In genomic region chr22:50626314-50626855, GRCh38 we compare ENCODE assay signal across 11 cellular contexts. TPM values are rescaled to one million over a fixed set of nuclear protein-coding genes. Genes with fewer than 3 reads are reported as not detected.
DNase-seq lines count a peak whose midpoint lies in the region; ATAC-seq, FAIRE-seq and TF ChIP-seq lines count a peak whose summit lies in the region.
"Had no signal": no experiment of that assay in that cellular context is flagged by ENCODE, and none has a peak within 500 bp of the region (broad histone marks: within the 10 kb centered on the region; RNA-seq: fewer than 3 reads in every experiment).

No MANE protein-coding gene starts in this region.

- no peaks in the 10 kb centered on the region for H3K79me2 ChIP-seq in HCT116 (ENCODE audit: insufficient read depth, low read length)
- peaks cover 11% of the 10 kb centered on the region for H3K79me2 ChIP-seq in GM12878 (ENCODE audit: control insufficient read depth, insufficient read depth, low read length)

- no peaks in the 10 kb centered on the region for H3K9me3 ChIP-seq in CD4-positive, alpha-beta T cell (ENCODE audit: control insufficient read depth, low read length)
- no peaks in the 10 kb centered on the region for H3K9me3 ChIP-seq in HCT116 (ENCODE audit: control insufficient read depth in 1 of 2, insufficient read depth in 1 of 2, low read depth in 1 of 2, low read length in 2 of 2)
- H3K9me3 ChIP-seq in GM12878 (replicated peaks; ENCODE audit: control insufficient read depth, insufficient read depth, low read length), result no peaks in the 10 kb centered on the region

- H3K9ac ChIP-seq in HCT116 (ENCODE audit: low read length), result no peak overlapping the region
- no peak overlapping the region for H3K9ac ChIP-seq in GM12878 (ENCODE audit: control insufficient read depth, insufficient read depth, low read length)

- no peaks in the 10 kb centered on the region for H3K27me3 Mint-ChIP-seq in CD4-positive, alpha-beta T cell
- no peaks in the 10 kb centered on the region for H3K27me3 Mint-ChIP-seq in nephron progenitor cell (ENCODE audit: low read depth, poor library complexity)

- BruUV-seq in HCT116 (replicated peaks; lab: Mats Ljungman, UMichigan), result no TSS peak
- no TSS peak for BruUV-seq in GM12878 (replicated peaks; lab: Mats Ljungman, UMichigan)

- H3K9me2 ChIP-seq in HCT116 (ENCODE audit: insufficient read depth), result no peaks in the 10 kb centered on the region

- no peak overlapping the region for H3K27ac ChIP-seq in CD4-positive, alpha-beta T cell (ENCODE audit: low read depth, low read length)
- H3K27ac ChIP-seq in HCT116 (ENCODE audit: low read depth, low read length), result no peak overlapping the region; the same call in 1 of the 2 replicates
- H3K27ac ChIP-seq in GM12878 (ENCODE audit: control insufficient read depth, insufficient read depth), result no peak overlapping the region

- H3K36me3 ChIP-seq in HCT116 (ENCODE audit: control insufficient read depth in 1 of 2, insufficient read depth in 2 of 2, low read length in 2 of 2) (no peaks in the 10 kb centered on the region), GM12878 (ENCODE audit: control insufficient read depth in 2 of 2, insufficient read depth in 2 of 2, low read length in 1 of 2) (no peaks in the 10 kb centered on the region; a peak in 2 of 4 replicates)

- H3K9me3 Mint-ChIP-seq in CD4-positive, alpha-beta T cell, result no peaks in the 10 kb centered on the region
- no peaks in the 10 kb centered on the region for H3K9me3 Mint-ChIP-seq in nephron progenitor cell

- H3K27ac Mint-ChIP-seq in CD4-positive, alpha-beta T cell, result peak overlapping the region; percentile 64
- no peak overlapping the region for H3K27ac Mint-ChIP-seq in nephron progenitor cell

- POLR2A ChIA-PET in CD4-positive, alpha-beta T cell (lab: Charles Lee), result no interaction called here
- POLR2A ChIA-PET in HCT116 (lab: Charles Lee), result no interaction called here
- POLR2A ChIA-PET in GM12878 (lab: Charles Lee), result interaction anchor here (2.2 kb wide), 1 partner anchor 44 kb away, joined by 6 read pairs; the partner anchor contains the start of gene CHKB

- no peak overlapping the region for H2AFZ ChIP-seq in HCT116 (ENCODE audit: low read depth, low read length, poor library complexity, severe bottlenecking)
- no peak overlapping the region for H2AFZ ChIP-seq in GM12878 (ENCODE audit: control insufficient read depth, low read depth, low read length)

- DNase-seq in CD4-positive, alpha-beta T cell, result no peak
- DNase-seq in HCT116 (ENCODE audit: low read depth, low spot score), result no peak
- no peak for DNase-seq in GM12878 (ENCODE audit: low read depth, low spot score)
- no peak for DNase-seq in nephron progenitor cell
- no peak for DNase-seq in posterior cingulate gyrus
- no peak for DNase-seq in A172 (ENCODE audit: low spot score)
- no peak for DNase-seq in NCI-H2081 treated with DMSO at 0.1 percent for 48 hours (lab: John Stamatoyannopoulos, UW)
- DNase-seq: NCI-H1105 treated with DMSO at 0.1 percent for 48 hours, NCI-H82, retina had no signal

- H3K4me2 ChIP-seq in HCT116 (ENCODE audit: low read length) (peak overlapping the region; percentile 99), GM12878 (ENCODE audit: control insufficient read depth, insufficient read depth) (peak overlapping the region; percentile 85)

- peak overlapping the region; percentile 76 for H3K4me3 Mint-ChIP-seq in CD4-positive, alpha-beta T cell
- H3K4me3 Mint-ChIP-seq in nephron progenitor cell, result peak overlapping the region; percentile 63

- intact Hi-C loops in CD4-positive, alpha-beta T cell (cut with DNase I, micrococcal nuclease), result no loop called here
- intact Hi-C loops in HCT116 (cut with micrococcal nuclease), result loop anchor here (2.0 kb wide), 1 partner anchor 64 kb away; no protein-coding TSS in a partner anchor
- intact Hi-C loops in GM12878 (cut with micrococcal nuclease; ENCODE audit: unreplicated experiment), result no loop called here
- intact Hi-C loops in posterior cingulate gyrus (cut with DNase I), result loop anchor here (5.0 kb wide), 1 partner anchor 71 kb away; no protein-coding TSS in a partner anchor

- H3K4me3 ChIP-seq in HCT116 (replicated peaks in 1 of 2; ENCODE audit: low read depth in 1 of 2, low read length in 2 of 2) (0 out of 4 replicates have a peak overlapping the region, but pooled peaks of 1 of the 2 experiments have one; percentile 88), GM12878 (peak overlapping the region; percentile 95; the same call in 1 of the 2 replicates)

- no peaks in the 10 kb centered on the region for H3K27me3 ChIP-seq in CD4-positive, alpha-beta T cell (ENCODE audit: control insufficient read depth, insufficient read depth, low read length)
- H3K27me3 ChIP-seq in HCT116 (ENCODE audit: insufficient read depth, low read length), result peaks cover 6% of the 10 kb centered on the region; the same call in 1 of the 2 replicates
- H3K27me3 ChIP-seq in GM12878 (replicated peaks in 1 of 2; ENCODE audit: control insufficient read depth in 2 of 2, insufficient read depth in 2 of 2, low read length in 1 of 2), result no peaks in the 10 kb centered on the region

- peaks cover 41% of the 10 kb centered on the region for H3K4me1 Mint-ChIP-seq in CD4-positive, alpha-beta T cell (ENCODE audit: low read depth)
- H3K4me1 Mint-ChIP-seq in nephron progenitor cell, result peaks cover 56% of the 10 kb centered on the region

- SMC1A ChIA-PET in GM12878 (lab: Charles Lee; ENCODE audit: uncharacterized antibody, unreplicated experiment), result interaction anchor here (0.6 kb wide), 1 partner anchor 60 kb away, joined by 3 read pairs; no protein-coding TSS in a partner anchor

- CTCF ChIA-PET in CD4-positive, alpha-beta T cell (lab: Charles Lee), result interaction anchor here (2.7 kb wide), 1 partner anchor 101 kb away, joined by 9 read pairs; the partner anchor contains the start of gene SCO2
- CTCF ChIA-PET in HCT116 (lab: Charles Lee), result interaction anchor here (0.9 to 1.2 kb wide), 2 partner anchors 64 to 68 kb away, joined by 3 read pairs; no protein-coding TSS in a partner anchor
- CTCF ChIA-PET in GM12878 (lab: Yijun Ruan, JAX), result no interaction called here

- ATAC-seq in CD4-positive, alpha-beta T cell (ENCODE audit: poor library complexity), result no peak
- ATAC-seq in HCT116 (no peak), GM12878 (no peak), HG03108 (IDR thresholded peaks at IDR 0.05; ENCODE audit: unreplicated experiment) (no peak)

- peaks cover 28% of the 10 kb centered on the region for H3K36me3 Mint-ChIP-seq in CD4-positive, alpha-beta T cell (ENCODE audit: low read depth)
- no peaks in the 10 kb centered on the region for H3K36me3 Mint-ChIP-seq in nephron progenitor cell (ENCODE audit: low read depth)

- RAD21 ChIA-PET in HCT116 (lab: Charles Lee; ENCODE audit: low non-redundant PET in 1 of 2, low total read pairs in 2 of 2, uncharacterized antibody in 2 of 2, unreplicated experiment in 2 of 2) (interaction anchor here in 1 of 2 experiments (0.6 kb wide), 1 partner anchor 105 kb away, joined by 7 read pairs; no protein-coding TSS in a partner anchor), GM12878 (lab: Charles Lee; ENCODE audit: unreplicated experiment) (interaction anchor here (0.8 kb wide), 1 partner anchor 119 kb away, joined by 3 read pairs; the partner anchor contains the start of genes LMF2 and NCAPH2)

- in situ Hi-C loops in GM12878 (cut with MboI), result no loop called here

- FAIRE-seq in GM12878 (lab: Jason Lieb, UNC), result no peak

- TF ChIP-seq RAD21 in HCT116 (IDR thresholded peaks at IDR 0.05; ENCODE audit: low read depth), result no peak
- TF ChIP-seq RAD21 in GM12878 (IDR thresholded peaks at IDR 0.05; ENCODE audit: insufficient read depth, low read depth, low read length), result no peak

- TF ChIP-seq POLR2A in HCT116 (IDR thresholded peaks at IDR 0.05; ENCODE audit: borderline replicate concordance, extremely low read depth, insufficient read depth, insufficient read length) (no peak), GM12878 (IDR thresholded peaks at IDR 0.05; ENCODE audit: low read depth, low read length) (no peak)

- TF ChIP-seq CTCF in CD4-positive, alpha-beta T cell (IDR thresholded peaks at IDR 0.05), result no peak
- TF ChIP-seq CTCF in HCT116 (IDR thresholded peaks at IDR 0.05 in 2 of 3, conservative IDR thresholded peaks at IDR 0.05 in 1 of 3; ENCODE audit: borderline replicate concordance in 1 of 3, insufficient read depth in 1 of 3, low read depth in 2 of 3, low read length in 2 of 3), result no peak
- TF ChIP-seq CTCF in GM12878 (IDR thresholded peaks at IDR 0.05 in 2 of 3, conservative IDR thresholded peaks at IDR 0.05 in 1 of 3; ENCODE audit: control insufficient read depth in 2 of 3, extremely low read depth in 1 of 3, insufficient read depth in 1 of 3, low read depth in 3 of 3, low read length in 3 of 3), result no peak
- TF ChIP-seq CTCF in nephron progenitor cell (IDR thresholded peaks at IDR 0.05), result peak; percentile 12

- no peak for TF ChIP-seq EP300 in GM12878 (IDR thresholded peaks at IDR 0.05; ENCODE audit: borderline replicate concordance in 1 of 2, control insufficient read depth in 1 of 2, low read depth in 2 of 2, low read length in 2 of 2)

- H4K20me1 ChIP-seq in HCT116 (ENCODE audit: insufficient read depth) (no peaks in the 10 kb centered on the region), GM12878 (ENCODE audit: control insufficient read depth, insufficient read depth) (no peaks in the 10 kb centered on the region)

- H3K4me1 ChIP-seq in HCT116 (ENCODE audit: control insufficient read depth in 1 of 2, insufficient read depth in 2 of 2, low read length in 2 of 2), result peaks cover 10 to 48% of the 10 kb centered on the region in 2 experiments; a peak in 3 of 4 replicates
- H3K4me1 ChIP-seq in GM12878 (ENCODE audit: control insufficient read depth, insufficient read depth, low read length), result peaks cover 20% of the 10 kb centered on the region

- 88% methylated on average over 12 of the region's 12 CpGs for WGBS in GM12878 (ENCODE audit: insufficient coverage, insufficient replicate concordance, low lambda C conversion rate, missing lambda C conversion rate)

RNA-seq across cellular contexts. Expression of gene ARSA, which starts 1.6 kb away (rescaled TPM):
- 10 to 100 TPM; 52.3 to 54.4 TPM for total RNA-seq in CD4-positive, alpha-beta T cell
- total RNA-seq in HCT116 (2021; ENCODE audit: unreplicated experiment) (16.4 TPM), GM12878 (2014; rRNA removed) (16.7 and 18.9 TPM in 2 replicates), GM12878 (2014; rRNA removed; fragmentation: Illumina TruSeq; extraction: Trizol) (3.2 and 3.7 TPM in 2 replicates), GM12878 (2021) (24.5 and 26.3 TPM in 2 replicates)
- polyA plus RNA-seq in HCT116 (2012), result 8.0 and 10.3 TPM in 2 replicates
- total RNA-seq in GM12878 (2013; cell fraction: nucleolus; rRNA removed), result 16.9 and 17.4 TPM in 2 replicates
- polyA plus RNA-seq in GM12878 (2011; ENCODE audit: low read depth), result 4.9 TPM
- polyA plus RNA-seq in GM12878 (2011; rRNA removed) (1.3 and 5.4 TPM in 2 replicates), GM12878 (2014; fragmentation: Illumina TruSeq; extraction: Trizol) (0.21 and 2.6 TPM in 2 replicates), GM12878 (2014; fragmentation: Nextera tagmentation; extraction: Ambion mirVana) (1 to 10 TPM in 1 of 2 experiments, under 1 TPM in 1; 0.39 to 1.7 TPM), GM12878 (2014; rRNA removed) (22.1 and 24.3 TPM in 2 replicates), GM12878 (2016; fragmentation: Nextera tagmentation; extraction: Ambion mirVana) (10 to 100 TPM; 14.2 to 14.3 TPM)
- 5.4 and 8.9 TPM in 2 replicates for polyA plus RNA-seq in GM12878 (2011; cell fraction: cytosol; rRNA removed)
- 63.6 and 77.8 TPM in 2 replicates for polyA plus RNA-seq in GM12878 (2011; cell fraction: nucleus; rRNA removed)
- polyA plus RNA-seq in GM12878 (2012), result 15.5 and 16.4 TPM in 2 replicates
- 1.7 and 3.0 TPM in 2 replicates for polyA minus RNA-seq in GM12878 (2011; rRNA and poly(A)+ RNA removed)
- polyA minus RNA-seq in GM12878 (2011; cell fraction: cytosol; rRNA and poly(A)+ RNA removed), result 2.9 and 4.7 TPM in 2 replicates
- 11.1 and 20.8 TPM in 2 replicates for polyA minus RNA-seq in GM12878 (2011; cell fraction: nucleus; rRNA and poly(A)+ RNA removed)
- 12.8 and 14.3 TPM in 2 replicates for total RNA-seq in A172 (2014; rRNA removed; shearing (Covaris generic))

RNA-seq across cellular contexts. Expression of gene MAPK8IP2, which starts 25.8 kb away (rescaled TPM):
- under 1 TPM; 0.31 to 0.52 TPM for total RNA-seq in CD4-positive, alpha-beta T cell
- total RNA-seq in HCT116 (2021; ENCODE audit: unreplicated experiment) (6.4 TPM), GM12878 (2014; rRNA removed) (0.11 TPM in 2 replicates), GM12878 (2014; rRNA removed; fragmentation: Illumina TruSeq; extraction: Trizol) (0.04 and 0.05 TPM in 2 replicates), GM12878 (2021) (0.13 and 0.21 TPM in 2 replicates)
- polyA plus RNA-seq in HCT116 (2012), result 2.1 and 2.6 TPM in 2 replicates
- total RNA-seq in GM12878 (2013; cell fraction: nucleolus; rRNA removed), result 0.07 and 0.15 TPM in 2 replicates
- polyA plus RNA-seq in GM12878 (2011; ENCODE audit: low read depth), result 0.08 TPM
- polyA plus RNA-seq in GM12878 (2011; rRNA removed) (0.01 and 0.03 TPM in 2 replicates), GM12878 (2014; fragmentation: Illumina TruSeq; extraction: Trizol) (0.01 TPM in 1 of 2 replicates, not detected in the other), GM12878 (2014; fragmentation: Nextera tagmentation; extraction: Ambion mirVana) (not detected), GM12878 (2014; rRNA removed) (0.08 and 0.13 TPM in 2 replicates), GM12878 (2016; fragmentation: Nextera tagmentation; extraction: Ambion mirVana) (not detected)
- polyA plus RNA-seq in GM12878 (2011; cell fraction: cytosol; rRNA removed), result 0.03 and 0.04 TPM in 2 replicates
- 0.13 and 0.25 TPM in 2 replicates for polyA plus RNA-seq in GM12878 (2011; cell fraction: nucleus; rRNA removed)
- polyA plus RNA-seq in GM12878 (2012), result 0.11 TPM in 2 replicates
- polyA minus RNA-seq in GM12878 (2011; rRNA and poly(A)+ RNA removed), result 0.05 TPM in 1 of 2 replicates, not detected in the other
- not detected in 2 replicates for polyA minus RNA-seq in GM12878 (2011; cell fraction: cytosol; rRNA and poly(A)+ RNA removed)
- 0.10 TPM in 1 of 2 replicates, not detected in the other for polyA minus RNA-seq in GM12878 (2011; cell fraction: nucleus; rRNA and poly(A)+ RNA removed)
- 7.9 and 10.8 TPM in 2 replicates for total RNA-seq in A172 (2014; rRNA removed; shearing (Covaris generic))

RNA-seq across cellular contexts. Expression of gene CHKB, which starts 43.7 kb away (rescaled TPM):
- 100 to 1,000 TPM; 152 to 156 TPM for total RNA-seq in CD4-positive, alpha-beta T cell
- total RNA-seq in HCT116 (2021; ENCODE audit: unreplicated experiment), result 55.1 TPM
- 35.5 and 42.0 TPM in 2 replicates for polyA plus RNA-seq in HCT116 (2012)
- total RNA-seq in GM12878 (2013; cell fraction: nucleolus; rRNA removed), result 97.2 and 101 TPM in 2 replicates
- 53.5 and 58.4 TPM in 2 replicates for total RNA-seq in GM12878 (2014; rRNA removed)
- total RNA-seq in GM12878 (2014; rRNA removed; fragmentation: Illumina TruSeq; extraction: Trizol), result 36.4 and 37.9 TPM in 2 replicates
- total RNA-seq in GM12878 (2021), result 57.5 and 62.4 TPM in 2 replicates
- 44.0 TPM for polyA plus RNA-seq in GM12878 (2011; ENCODE audit: low read depth)
- polyA plus RNA-seq in GM12878 (2011; rRNA removed), result 46.7 and 56.3 TPM in 2 replicates
- polyA plus RNA-seq in GM12878 (2011; cell fraction: cytosol; rRNA removed), result 45.3 and 53.9 TPM in 2 replicates
- polyA plus RNA-seq in GM12878 (2011; cell fraction: nucleus; rRNA removed), result 254 and 292 TPM in 2 replicates
- polyA plus RNA-seq in GM12878 (2012), result 62.2 and 66.5 TPM in 2 replicates
- polyA plus RNA-seq in GM12878 (2014; fragmentation: Illumina TruSeq; extraction: Trizol), result 59.5 and 67.9 TPM in 2 replicates
- 10 to 100 TPM in 1 of 2 experiments, 1 to 10 TPM in 1; 10.0 to 20.6 TPM for polyA plus RNA-seq in GM12878 (2014; fragmentation: Nextera tagmentation; extraction: Ambion mirVana)
- 85.9 and 93.9 TPM in 2 replicates for polyA plus RNA-seq in GM12878 (2014; rRNA removed)
- polyA plus RNA-seq in GM12878 (2016; fragmentation: Nextera tagmentation; extraction: Ambion mirVana), result 10 to 100 TPM; 39.0 to 57.6 TPM
- polyA minus RNA-seq in GM12878 (2011; rRNA and poly(A)+ RNA removed), result 11.6 and 22.6 TPM in 2 replicates
- polyA minus RNA-seq in GM12878 (2011; cell fraction: cytosol; rRNA and poly(A)+ RNA removed), result 8.3 and 11.9 TPM in 2 replicates
- 30.1 and 48.3 TPM in 2 replicates for polyA minus RNA-seq in GM12878 (2011; cell fraction: nucleus; rRNA and poly(A)+ RNA removed)
- total RNA-seq in A172 (2014; rRNA removed; shearing (Covaris generic)), result 27.9 and 30.7 TPM in 2 replicates

RNA-seq across cellular contexts. Expression of gene SHANK3, which starts 46.2 kb away (rescaled TPM):
- total RNA-seq in CD4-positive, alpha-beta T cell, result not detected
- total RNA-seq in HCT116 (2021; ENCODE audit: unreplicated experiment) (16.0 TPM), GM12878 (2014; rRNA removed) (0.06 TPM in 1 of 2 replicates, not detected in the other), GM12878 (2014; rRNA removed; fragmentation: Illumina TruSeq; extraction: Trizol) (not detected in 2 replicates), GM12878 (2021) (0.08 and 0.10 TPM in 2 replicates)
- 7.2 and 7.3 TPM in 2 replicates for polyA plus RNA-seq in HCT116 (2012)
- total RNA-seq in GM12878 (2013; cell fraction: nucleolus; rRNA removed), result 0.12 and 0.19 TPM in 2 replicates
- not detected for polyA plus RNA-seq in GM12878 (2011; ENCODE audit: low read depth)
- polyA plus RNA-seq in GM12878 (2011; rRNA removed) (0.03 and 0.04 TPM in 2 replicates), GM12878 (2014; fragmentation: Illumina TruSeq; extraction: Trizol) (under 0.01 TPM in 1 of 2 replicates, not detected in the other), GM12878 (2014; fragmentation: Nextera tagmentation; extraction: Ambion mirVana) (not detected), GM12878 (2014; rRNA removed) (0.06 TPM in 1 of 2 replicates, not detected in the other), GM12878 (2016; fragmentation: Nextera tagmentation; extraction: Ambion mirVana) (not detected)
- 0.03 and 0.04 TPM in 2 replicates for polyA plus RNA-seq in GM12878 (2011; cell fraction: cytosol; rRNA removed)
- 0.38 and 0.45 TPM in 2 replicates for polyA plus RNA-seq in GM12878 (2011; cell fraction: nucleus; rRNA removed)
- 0.09 and 0.10 TPM in 2 replicates for polyA plus RNA-seq in GM12878 (2012)
- polyA minus RNA-seq in GM12878 (2011; rRNA and poly(A)+ RNA removed), result under 0.01 TPM in 1 of 2 replicates, not detected in the other
- not detected in 2 replicates for polyA minus RNA-seq in GM12878 (2011; cell fraction: cytosol; rRNA and poly(A)+ RNA removed)
- 0.10 and 0.12 TPM in 2 replicates for polyA minus RNA-seq in GM12878 (2011; cell fraction: nucleus; rRNA and poly(A)+ RNA removed)
- total RNA-seq in A172 (2014; rRNA removed; shearing (Covaris generic)), result 0.84 and 0.98 TPM in 2 replicates

RNA-seq across cellular contexts. Expression of gene CPT1B, which starts 48.2 kb away (rescaled TPM):
- total RNA-seq in CD4-positive, alpha-beta T cell, result 10 to 100 TPM; 59.1 to 68.3 TPM
- 35.1 TPM for total RNA-seq in HCT116 (2021; ENCODE audit: unreplicated experiment)
- 23.4 and 28.1 TPM in 2 replicates for polyA plus RNA-seq in HCT116 (2012)
- total RNA-seq in GM12878 (2013; cell fraction: nucleolus; rRNA removed), result 75.2 and 82.7 TPM in 2 replicates
- total RNA-seq in GM12878 (2014; rRNA removed), result 28.3 and 28.9 TPM in 2 replicates
- 12.0 and 13.6 TPM in 2 replicates for total RNA-seq in GM12878 (2014; rRNA removed; fragmentation: Illumina TruSeq; extraction: Trizol)
- total RNA-seq in GM12878 (2021), result 37.0 and 40.8 TPM in 2 replicates
- polyA plus RNA-seq in GM12878 (2011; ENCODE audit: low read depth), result 29.0 TPM
- 26.0 and 36.2 TPM in 2 replicates for polyA plus RNA-seq in GM12878 (2011; rRNA removed)
- 30.5 and 42.8 TPM in 2 replicates for polyA plus RNA-seq in GM12878 (2011; cell fraction: cytosol; rRNA removed)
- polyA plus RNA-seq in GM12878 (2011; cell fraction: nucleus; rRNA removed), result 387 and 439 TPM in 2 replicates
- 44.1 and 46.1 TPM in 2 replicates for polyA plus RNA-seq in GM12878 (2012)
- 21.0 and 24.5 TPM in 2 replicates for polyA plus RNA-seq in GM12878 (2014; fragmentation: Illumina TruSeq; extraction: Trizol)
- polyA plus RNA-seq in GM12878 (2014; fragmentation: Nextera tagmentation; extraction: Ambion mirVana), result 1 to 10 TPM; 3.5 to 5.7 TPM
- polyA plus RNA-seq in GM12878 (2014; rRNA removed), result 51.1 and 54.0 TPM in 2 replicates
- polyA plus RNA-seq in GM12878 (2016; fragmentation: Nextera tagmentation; extraction: Ambion mirVana), result 10 to 100 TPM; 11.5 to 19.0 TPM
- 9.7 and 19.9 TPM in 2 replicates for polyA minus RNA-seq in GM12878 (2011; rRNA and poly(A)+ RNA removed)
- 3.0 and 5.3 TPM in 2 replicates for polyA minus RNA-seq in GM12878 (2011; cell fraction: cytosol; rRNA and poly(A)+ RNA removed)
- 29.0 and 38.0 TPM in 2 replicates for polyA minus RNA-seq in GM12878 (2011; cell fraction: nucleus; rRNA and poly(A)+ RNA removed)
- total RNA-seq in A172 (2014; rRNA removed; shearing (Covaris generic)), result 6.4 and 13.8 TPM in 2 replicates

Comparison
In these comparisons a context has a peak if more than half of its experiments do, and no peak if none do; other contexts are left out.
1. intact Hi-C loops: an anchor here in HCT116 (2.0 kb wide) and posterior cingulate gyrus (5.0 kb wide); none called in CD4-positive, alpha-beta T cell and GM12878.